Comparison of ENCODE assay signal across 28 cellular contexts in genomic region chr2:40043641-40044040, GRCh38.
"Had no signal": no experiment of that assay in that cellular context is flagged by ENCODE, and none has a peak within 500 bp of the region (broad histone marks: within the 10 kb centered on the region; RNA-seq: fewer than 3 reads in every experiment).

No MANE protein-coding gene starts in this region.

- H3K36me3 ChIP-seq: esophagus muscularis mucosa, gastroesophageal sphincter, heart left ventricle, ovary, sigmoid colon, stomach, thyroid gland had no signal

- H3K4me3 ChIP-seq: esophagus muscularis mucosa, gastroesophageal sphincter, heart left ventricle, hepatocyte, lung, mucosa of descending colon, ovary, psoas muscle, sigmoid colon, stomach, thyroid gland had no signal

- H3K4me2 ChIP-seq: hepatocyte had no signal

- DNase-seq: effector CD8-positive, alpha-beta T cell; foreskin keratinocyte; heart left ventricle; immature natural killer cell; left ventricle myocardium superior; mucosa of descending colon; naive B cell; nucleus accumbens; ovary; posterior cingulate gyrus; psoas muscle; sigmoid colon; stimulated activated CD4-positive, alpha-beta T cell treated with anti-CD3 and anti-CD28 coated beads, Interleukin-2, amount 100 ng/mL, for 24 hours; stimulated activated CD4-positive, alpha-beta T cell treated with anti-CD3 and anti-CD28 coated beads, Interleukin-4, amount 100 ng/mL, for 24 hours; stimulated activated naive CD4-positive, alpha-beta T cell treated with Interleukin-2 at 50 U/mL for 16 hours; stomach; thyroid gland had no signal

- H3K79me2 ChIP-seq: hepatocyte had no signal

- H3K9me3 ChIP-seq: esophagus muscularis mucosa, gastroesophageal sphincter, heart left ventricle, mucosa of descending colon, ovary, psoas muscle, sigmoid colon, stomach, thyroid gland had no signal

- H3K9me3 Mint-ChIP-seq: dendritic cell treated with granulocyte-macrophage colony-stimulating factor and Interleukin-4, amounts not matched to agents 40 ng/mL and 50 ng/mL, for 4 days; memory B cell; mesothelial cell of epicardium; naive B cell; nephron had no signal

- H3K27me3 ChIP-seq: esophagus muscularis mucosa, foreskin keratinocyte, gastroesophageal sphincter, heart left ventricle, hepatocyte, ovary, sigmoid colon, stomach, thyroid gland had no signal

- H2AFZ ChIP-seq: hepatocyte had no signal

- H3K4me1 Mint-ChIP-seq: immature natural killer cell; memory B cell; naive B cell; stimulated activated effector memory CD8-positive, alpha-beta T cell treated with anti-CD3 and anti-CD28 coated beads, Interleukin-12 subunit alpha, Interleukin-12 subunit beta, amount 100 ng/mL, for 72 hours had no signal

- H3K4me3 Mint-ChIP-seq: dendritic cell treated with granulocyte-macrophage colony-stimulating factor and Interleukin-4, amounts not matched to agents 40 ng/mL and 50 ng/mL, for 4 days; immature natural killer cell; memory B cell; mesothelial cell of epicardium; naive B cell; nephron; stimulated activated effector memory CD8-positive, alpha-beta T cell treated with anti-CD3 and anti-CD28 coated beads, Interleukin-12 subunit alpha, Interleukin-12 subunit beta, amount 100 ng/mL, for 72 hours; type B pancreatic cell had no signal

- H3K27ac Mint-ChIP-seq: immature natural killer cell; memory B cell; mesothelial cell of epicardium; naive B cell; stimulated activated effector memory CD8-positive, alpha-beta T cell treated with anti-CD3 and anti-CD28 coated beads, Interleukin-12 subunit alpha, Interleukin-12 subunit beta, amount 100 ng/mL, for 72 hours; type B pancreatic cell had no signal

- H3K4me1 ChIP-seq: psoas muscle, thyroid gland had no signal

- ATAC-seq: foreskin keratinocyte; gastroesophageal sphincter; heart left ventricle; left ventricle myocardium superior; mucosa of descending colon; psoas muscle; right cardiac atrium; stimulated activated effector memory CD8-positive, alpha-beta T cell treated with anti-CD3 and anti-CD28 coated beads, Interleukin-12 subunit alpha, Interleukin-12 subunit beta, amount 100 ng/mL, for 72 hours had no signal

- H3K36me3 Mint-ChIP-seq: immature natural killer cell; memory B cell; mesothelial cell of epicardium; naive B cell; stimulated activated effector memory CD8-positive, alpha-beta T cell treated with anti-CD3 and anti-CD28 coated beads, Interleukin-12 subunit alpha, Interleukin-12 subunit beta, amount 100 ng/mL, for 72 hours; type B pancreatic cell had no signal

- H3K27ac ChIP-seq: esophagus muscularis mucosa, foreskin keratinocyte, gastroesophageal sphincter, heart left ventricle, hepatocyte, ovary, psoas muscle, sigmoid colon, stomach, thyroid gland had no signal
